In genomic region chr21:46056450-46056903, GRCh38 we compare ENCODE assay signal across 9 cellular contexts. TPM values are rescaled to one million over a fixed set of nuclear protein-coding genes. Genes with fewer than 3 reads are reported as not detected.
DNase-seq lines count a peak whose midpoint lies in the region; ATAC-seq and TF ChIP-seq lines count a peak whose summit lies in the region.
"Had no signal": no experiment of that assay in that cellular context is flagged by ENCODE, and none has a peak within 500 bp of the region (broad histone marks: within the 10 kb centered on the region; RNA-seq: fewer than 3 reads in every experiment).

No MANE protein-coding gene starts in this region.

- peaks cover under 1% of the 10 kb centered on the region; the same call in 1 of the 2 replicates for H3K9me3 ChIP-seq in IMR-90 (ENCODE audit: control insufficient read depth, insufficient read depth, low read length)
- H3K9me3 ChIP-seq in colonic mucosa = no peaks in the 10 kb centered on the region
- peaks cover 0 to 5% of the 10 kb centered on the region in 2 donors for H3K9me3 ChIP-seq in lung (ENCODE audit: control insufficient read depth in 2 of 2, insufficient read depth in 1 of 2, low read length in 1 of 2)

- peak overlapping the region; percentile 99 for H3K27ac ChIP-seq in IMR-90 (ENCODE audit: insufficient read depth, low read length)
- peak overlapping the region; percentile 73 for H3K27ac ChIP-seq in colonic mucosa
- peak overlapping the region; percentile 74 to 84 for H3K27ac ChIP-seq in lung (ENCODE audit: low read depth in 1 of 2, low read length in 1 of 2)

- peak overlapping the region; percentile 95 for H3K4ac ChIP-seq in IMR-90 (ENCODE audit: low read depth, low read length)

- peak overlapping the region; percentile 98 for H2AK9ac ChIP-seq in IMR-90 (replicated peaks; ENCODE audit: low read depth, low read length, poor library complexity)

- H3K4me2 ChIP-seq in IMR-90 (ENCODE audit: low read depth, low read length) = peak overlapping the region; percentile 71

- peak overlapping the region; percentile 100 for H2BK120ac ChIP-seq in IMR-90 (ENCODE audit: low read depth, low read length)

- peak; percentile 24; the same call in 1 of the 2 replicates for TF ChIP-seq RAD21 in IMR-90 (IDR thresholded peaks at IDR 0.05; ENCODE audit: low read length)

- peak overlapping the region; percentile 100 for H4K91ac ChIP-seq in IMR-90 (ENCODE audit: insufficient read depth, low read depth, low read length)

- H3K4me1 ChIP-seq in IMR-90 (ENCODE audit: control insufficient read depth, insufficient read depth, low read length) = peaks cover 43% of the 10 kb centered on the region
- H3K4me1 ChIP-seq in colonic mucosa = no peaks in the 10 kb centered on the region
- no peaks in the 10 kb centered on the region for H3K4me1 ChIP-seq in lung (ENCODE audit: control insufficient read depth in 2 of 2, insufficient read depth in 2 of 2, low read length in 2 of 2)

- H3K27me3 ChIP-seq in IMR-90 (ENCODE audit: control insufficient read depth, insufficient read depth, low read length) = no peaks in the 10 kb centered on the region
- H3K27me3 ChIP-seq in colonic mucosa = no peaks in the 10 kb centered on the region
- H3K27me3 ChIP-seq in lung (ENCODE audit: control insufficient read depth, insufficient read depth) = peaks cover 3% of the 10 kb centered on the region

- peak overlapping the region; percentile 99 for H3K56ac ChIP-seq in IMR-90 (ENCODE audit: extremely low read depth, insufficient read depth, low read length)

- peak overlapping the region; percentile 99 for H3K18ac ChIP-seq in IMR-90 (ENCODE audit: low read depth, low read length)

- intact Hi-C loops in IMR-90 (cut with micrococcal nuclease) = loop anchor here (2.0 kb wide), 1 partner anchor 76 kb away; the partner anchor contains the start of gene COL6A1
- intact Hi-C loops in colonic mucosa (cut with DNase I) = no loop called here

- TF ChIP-seq CTCF in IMR-90 (conservative IDR thresholded peaks at IDR 0.05; ENCODE audit: low read depth, low read length) (no peak), colonic mucosa (IDR thresholded peaks at IDR 0.05) (no peak), lung (IDR thresholded peaks at IDR 0.05; ENCODE audit: control extremely low read depth, extremely low read depth) (no peak)

- peak overlapping the region; percentile 97 for H2BK20ac ChIP-seq in IMR-90 (ENCODE audit: low read depth, low read length)

- peak overlapping the region; percentile 99 to 100 for H4K8ac ChIP-seq in IMR-90 (ENCODE audit: low read depth in 2 of 2, low read length in 2 of 2)

- H3K36me3 ChIP-seq in IMR-90 (ENCODE audit: control insufficient read depth, insufficient read depth, low read length) = no peaks in the 10 kb centered on the region
- H3K36me3 ChIP-seq in colonic mucosa = no peaks in the 10 kb centered on the region
- H3K36me3 ChIP-seq in lung (ENCODE audit: control insufficient read depth in 2 of 2, insufficient read depth in 2 of 2, low read length in 2 of 2) = no peaks in the 10 kb centered on the region

- BruUV-seq in IMR-90 (replicated peaks; lab: Mats Ljungman, UMichigan) = no TSS peak

- 0% methylated on average over 13 of the region's 26 CpGs; no CpG with 5 or more reads in 1 of the 2 experiments for WGBS in IMR-90 (ENCODE audit: extremely low coverage in 2 of 2, insufficient read length in 1 of 2), 2 experiments
- WGBS in lung, 2 donors = 50 to 56% methylated on average over 26 of the region's 26 CpGs

- H3K4me3 ChIP-seq in IMR-90 (ENCODE audit: insufficient read depth, low read depth, low read length) (peak overlapping the region; percentile 14; the same call in 1 of the 2 replicates), colonic mucosa (no peak overlapping the region), lung (no peak overlapping the region)

- H2BK15ac ChIP-seq in IMR-90 (ENCODE audit: low read depth, low read length) = peak overlapping the region; percentile 100

- in situ Hi-C loops in IMR-90 (cut with MboI; ENCODE audit: low sequenced_read_pairs) = no loop called here

- POLR2A ChIA-PET in IMR-90 (lab: Charles Lee; ENCODE audit: unreplicated experiment) = interaction anchor here (0.6 to 1.7 kb wide), 9 partner anchors 9 to 515 kb away, joined by 3 to 9 read pairs (median 5); no protein-coding TSS in a partner anchor

- H3K9me1 ChIP-seq in IMR-90 (ENCODE audit: insufficient read depth, low read length) = peaks cover 30% of the 10 kb centered on the region

- peak overlapping the region; percentile 97 for H3K9ac ChIP-seq in IMR-90 (ENCODE audit: low read depth, low read length)
- H3K9ac ChIP-seq in colonic mucosa (ENCODE audit: low read depth in 2 of 2, low read length in 2 of 2) = peak overlapping the region in 1 of 2 donors; percentile 59

- H2BK5ac ChIP-seq in IMR-90 (ENCODE audit: low read depth, low read length, poor library complexity, severe bottlenecking) = peak overlapping the region; percentile 99

- peak overlapping the region; percentile 100 for H2AK5ac ChIP-seq in IMR-90 (ENCODE audit: low read depth, low read length)

- TF ChIP-seq POLR2A in IMR-90 (IDR thresholded peaks at IDR 0.05; ENCODE audit: low read depth, low read length) = peak; percentile 77

- peak overlapping the region; percentile 95 for H3K23ac ChIP-seq in IMR-90 (ENCODE audit: low read depth, low read length)

- ATAC-seq in IMR-90 (ENCODE audit: low read depth) (peak; percentile 80), lung (ENCODE audit: insufficient read depth, low FRiP score) (peak; percentile 30), GM19397 (IDR thresholded peaks at IDR 0.05; ENCODE audit: unreplicated experiment) (no peak), GM21360 (IDR thresholded peaks at IDR 0.05; ENCODE audit: unreplicated experiment) (no peak)
- ATAC-seq in activated CD4-positive, CD25-positive, alpha-beta regulatory T cell treated with anti-CD3 and anti-CD28 coated beads, Interleukin-2, amount 50 U/mL, for 24 hours = no peak

- H4K20me1 ChIP-seq in IMR-90 (ENCODE audit: insufficient read depth, low read length) = no peaks in the 10 kb centered on the region

- dilution Hi-C loops in IMR-90 (cut with HindIII; ENCODE audit: low sequenced_read_pairs, unreplicated experiment) = no loop called here

- peak overlapping the region; percentile 96 for H4K5ac ChIP-seq in IMR-90 (ENCODE audit: low read depth, low read length)

- CTCF ChIA-PET in IMR-90 (lab: Yijun Ruan, JAX) = no interaction called here

- H3K79me1 ChIP-seq in IMR-90 (ENCODE audit: low read depth in 1 of 2, low read length in 2 of 2) = peaks cover 5 to 65% of the 10 kb centered on the region in 2 experiments; a peak in 3 of 4 replicates

- DNase-seq in IMR-90 (peak; percentile 94), colonic mucosa (peak; percentile 56), lung (ENCODE audit: low spot score) (peak; percentile 59), stromal cell of bone marrow (ENCODE audit: low read depth) (peak; percentile 90), pons (ENCODE audit: low spot score) (no peak)
- DNase-seq: NCI-H2029 had no signal

- peak overlapping the region; percentile 78 for H2AFZ ChIP-seq in IMR-90 (replicated peaks; ENCODE audit: low read length, poor library complexity)

- peak overlapping the region; percentile 98 for H3K14ac ChIP-seq in IMR-90 (replicated peaks; ENCODE audit: low read depth, low read length)

TF ChIP-seq in IMR-90, 13 proteins besides CTCF, POLR2A, EP300 and RAD21:
- no peak for TF ChIP-seq RCOR1 (IDR thresholded peaks at IDR 0.05; ENCODE audit: insufficient replicate concordance, low read length)
- TF ChIP-seq CEBPB (IDR thresholded peaks at IDR 0.05; ENCODE audit: low read depth, low read length) = no peak
- TF ChIP-seq MAFK (IDR thresholded peaks at IDR 0.05; ENCODE audit: low read depth, low read length) = no peak
- peak; percentile 78 for TF ChIP-seq FOS (IDR thresholded peaks at IDR 0.05; ENCODE audit: low read depth, low read length)
- peak; percentile 67 for TF ChIP-seq BHLHE40 (IDR thresholded peaks at IDR 0.05; ENCODE audit: low read depth, low read length)
- no peak; the same call in 1 of the 2 replicates for TF ChIP-seq USF2 (IDR thresholded peaks at IDR 0.05; ENCODE audit: low read depth, low read length)
- peak; percentile 65; the same call in 1 of the 2 replicates for TF ChIP-seq MAZ (IDR thresholded peaks at IDR 0.05; ENCODE audit: borderline replicate concordance, low read depth, low read length)
- no peak for TF ChIP-seq MXI1 (IDR thresholded peaks at IDR 0.05; ENCODE audit: borderline replicate concordance, low read depth, low read length)

RNA-seq across cellular contexts. Expression of gene COL6A2, which starts 41.4 kb away (rescaled TPM):
- total RNA-seq in IMR-90 (2012; rRNA removed) = 208 and 222 TPM in 2 replicates
- 1,065 and 1,165 TPM in 2 replicates for polyA plus RNA-seq in IMR-90 (2012; rRNA removed)
- polyA plus RNA-seq in IMR-90 (2012; cell fraction: cytosol; rRNA removed) = 753 and 1,846 TPM in 2 replicates
- polyA plus RNA-seq in IMR-90 (2012; cell fraction: nucleus; rRNA removed; ENCODE audit: low replicate concordance) = 2,830 and 5,552 TPM in 2 replicates
- 100 to 1,000 TPM in 1 of 2 donors, 10 to 100 TPM in 1; 55.7 to 190 TPM for total RNA-seq in colonic mucosa
- total RNA-seq in lung = 100 to 1,000 TPM; 350 to 466 TPM
- polyA plus RNA-seq in lung = 100 to 1,000 TPM; 192 to 234 TPM

Comparison
In these comparisons a context has a peak if more than half of its experiments do, and no peak if none do; other contexts are left out.
1. ATAC-seq: peak in IMR-90 (single experiment) and lung (single experiment); none in GM19397 (single experiment), GM21360 (single experiment) and activated CD4-positive, CD25-positive, alpha-beta regulatory T cell treated with anti-CD3 and anti-CD28 coated beads, Interleukin-2, amount 50 U/mL, for 24 hours (0 of 2).
2. Peak in every context shown above with its lines, with median percentiles within 50 percentile points of each other: H3K27ac ChIP-seq.